In genomic region chr6:6788394-6789020, GRCh38 we compare ENCODE assay signal across 10 cellular contexts.
A peak's percentile ranks its signal among the peaks of the same experiment; 100 is the strongest.
DNase-seq lines count a peak whose midpoint lies in the region; ATAC-seq and TF ChIP-seq lines count a peak whose summit lies in the region.
"Had no signal": no experiment of that assay in that cellular context is flagged by ENCODE, and none has a peak within 500 bp of the region (broad histone marks: within the 10 kb centered on the region; RNA-seq: fewer than 3 reads in every experiment).

No MANE protein-coding gene starts in this region.

- TF ChIP-seq EP300 in SK-N-SH (IDR thresholded peaks at IDR 0.05; ENCODE audit: borderline replicate concordance in 1 of 2, low read depth in 1 of 2, low read length in 1 of 2), result no peak
- TF ChIP-seq EP300 in suprapubic skin (IDR thresholded peaks at IDR 0.05), result no peak

- no peaks in the 10 kb centered on the region for H3K27me3 ChIP-seq in SK-N-SH (ENCODE audit: insufficient read depth)
- H3K27me3 ChIP-seq in Karpas-422 (ENCODE audit: low read length), result no peaks in the 10 kb centered on the region
- no peaks in the 10 kb centered on the region for H3K27me3 ChIP-seq in suprapubic skin
- H3K27me3 ChIP-seq: BLaER1 treated with 17β-estradiol and CSF1 and Interleukin-3, amounts not matched to agents 10 nM and 100 nM had no signal

- TF ChIP-seq CTCF in SK-N-SH (IDR thresholded peaks at IDR 0.05) (peak; percentile 37; the same call in 1 of the 2 replicates), suprapubic skin (IDR thresholded peaks at IDR 0.05) (peak in 1 of 2 donors; percentile 39)

- H3K4me1 Mint-ChIP-seq in activated CD4-positive, alpha-beta memory T cell treated with anti-CD3 and anti-CD28 coated beads, Interleukin-2, amount 10 ng/mL, durations not matched to agents 7 days and 5 days, result peaks cover 27% of the 10 kb centered on the region

- H3F3A ChIP-seq in SK-N-SH (replicated peaks; ENCODE audit: insufficient read depth), result no peaks in the 10 kb centered on the region

- POLR2A ChIA-PET in SK-N-SH (lab: Yijun Ruan, JAX), result no interaction called here
- POLR2A ChIA-PET in activated CD4-positive, alpha-beta memory T cell treated with anti-CD3 and anti-CD28 coated beads, Interleukin-2, amount 10 ng/mL, durations not matched to agents 7 days and 5 days (lab: Charles Lee), result no interaction called here

- H3K9me2 ChIP-seq in SK-N-SH (no peaks in the 10 kb centered on the region), Karpas-422 (replicated peaks; ENCODE audit: insufficient read depth, low read length) (no peaks in the 10 kb centered on the region)

- H3K79me2 ChIP-seq in SK-N-SH (ENCODE audit: insufficient read depth), result no peaks in the 10 kb centered on the region
- no peaks in the 10 kb centered on the region for H3K79me2 ChIP-seq in Karpas-422 (ENCODE audit: low read length)

- ATAC-seq in SK-N-SH treated with all-trans-retinoic acid at 6 μM for 48 hours (no peak), HG02981 (IDR thresholded peaks at IDR 0.05; ENCODE audit: unreplicated experiment) (no peak), HG02885 (IDR thresholded peaks at IDR 0.05; ENCODE audit: poor library complexity, unreplicated experiment) (no peak)

- H3K9me3 ChIP-seq in SK-N-SH, result no peaks in the 10 kb centered on the region
- no peaks in the 10 kb centered on the region for H3K9me3 ChIP-seq in Karpas-422 (ENCODE audit: low read length)
- no peaks in the 10 kb centered on the region for H3K9me3 ChIP-seq in suprapubic skin
- H3K9me3 ChIP-seq: BLaER1 treated with 17β-estradiol and CSF1 and Interleukin-3, amounts not matched to agents 10 nM and 100 nM had no signal

- H3K36me3 ChIP-seq in SK-N-SH (replicated peaks in 1 of 2; ENCODE audit: control insufficient read depth in 1 of 2, insufficient read depth in 2 of 2, low read length in 1 of 2) (no peaks in the 10 kb centered on the region), Karpas-422 (ENCODE audit: insufficient read depth, low read length) (no peaks in the 10 kb centered on the region), suprapubic skin (no peaks in the 10 kb centered on the region)
- H3K36me3 ChIP-seq: BLaER1 treated with 17β-estradiol and CSF1 and Interleukin-3, amounts not matched to agents 10 nM and 100 nM had no signal

- 0 out of 2 replicates have a peak, but pooled peaks have one; percentile 11 for TF ChIP-seq RAD21 in SK-N-SH (IDR thresholded peaks at IDR 0.05; ENCODE audit: low read length)

- no peak overlapping the region for H3K4me3 Mint-ChIP-seq in activated CD4-positive, alpha-beta memory T cell treated with anti-CD3 and anti-CD28 coated beads, Interleukin-2, amount 10 ng/mL, durations not matched to agents 7 days and 5 days
- H3K4me3 Mint-ChIP-seq: natural killer cell treated with Interleukin-12 subunit alpha and Interleukin-12 subunit beta and Interleukin-15 and Interleukin-18, amount 100 ng/mL, for 72 hours had no signal

- H3K27me3 Mint-ChIP-seq in activated CD4-positive, alpha-beta memory T cell treated with anti-CD3 and anti-CD28 coated beads, Interleukin-2, amount 10 ng/mL, durations not matched to agents 7 days and 5 days, result peaks cover 3% of the 10 kb centered on the region

- WGBS in SK-N-SH (ENCODE audit: low lambda C conversion rate), result 39% methylated on average over 4 of the region's 4 CpGs
- WGBS in suprapubic skin, result 67% methylated on average over 4 of the region's 4 CpGs

- no peak overlapping the region for H3K4me2 ChIP-seq in SK-N-SH
- H3K4me2 ChIP-seq in Karpas-422 (ENCODE audit: low read depth, low read length, poor library complexity, severe bottlenecking), result no peak overlapping the region

- H3K36me3 Mint-ChIP-seq in activated CD4-positive, alpha-beta memory T cell treated with anti-CD3 and anti-CD28 coated beads, Interleukin-2, amount 10 ng/mL, durations not matched to agents 7 days and 5 days (ENCODE audit: low read depth), result no peaks in the 10 kb centered on the region
- H3K36me3 Mint-ChIP-seq: natural killer cell treated with Interleukin-12 subunit alpha and Interleukin-12 subunit beta and Interleukin-15 and Interleukin-18, amount 100 ng/mL, for 72 hours had no signal

- H3K27ac ChIP-seq in SK-N-SH (ENCODE audit: low read depth in 2 of 2, low read length in 1 of 2), result no peak overlapping the region
- no peak overlapping the region for H3K27ac ChIP-seq in Karpas-422 (ENCODE audit: low read length)
- no peak overlapping the region for H3K27ac ChIP-seq in suprapubic skin

- TF ChIP-seq POLR2A in suprapubic skin (IDR thresholded peaks at IDR 0.05), result no peak

- CTCF ChIA-PET in SK-N-SH (lab: Yijun Ruan, JAX), result no interaction called here
- CTCF ChIA-PET in activated CD4-positive, alpha-beta memory T cell treated with anti-CD3 and anti-CD28 coated beads, Interleukin-2, amount 10 ng/mL, durations not matched to agents 7 days and 5 days (lab: Charles Lee), result interaction anchor here (0.8 to 1.8 kb wide), 7 partner anchors 9 to 463 kb away, joined by 3 to 7 read pairs (median 4); no protein-coding TSS in a partner anchor

- DNase-seq in SK-N-SH (no peak), Karpas-422 (peak; percentile 77), lung microvascular endothelial cell (ENCODE audit: low read depth in 2 of 2) (peak; percentile 48 to 53), suprapubic skin (ENCODE audit: low spot score in 2 of 2) (no peak)
- peak; percentile 34 for DNase-seq in activated CD4-positive, alpha-beta memory T cell treated with anti-CD3 and anti-CD28 coated beads, Interleukin-2, amount 10 ng/mL, durations not matched to agents 7 days and 5 days

- no peak overlapping the region for H3K27ac Mint-ChIP-seq in activated CD4-positive, alpha-beta memory T cell treated with anti-CD3 and anti-CD28 coated beads, Interleukin-2, amount 10 ng/mL, durations not matched to agents 7 days and 5 days
- H3K27ac Mint-ChIP-seq: natural killer cell treated with Interleukin-12 subunit alpha and Interleukin-12 subunit beta and Interleukin-15 and Interleukin-18, amount 100 ng/mL, for 72 hours had no signal

- H3K4me3 ChIP-seq in SK-N-SH (ENCODE audit: low read depth in 2 of 2, low read length in 1 of 2) (no peak overlapping the region), Karpas-422 (ENCODE audit: low read length) (no peak overlapping the region), suprapubic skin (no peak overlapping the region)
- H3K4me3 ChIP-seq: BLaER1 treated with 17β-estradiol and CSF1 and Interleukin-3, amounts not matched to agents 10 nM and 100 nM had no signal

- H4K20me1 ChIP-seq in SK-N-SH (ENCODE audit: insufficient read depth), result no peaks in the 10 kb centered on the region
- no peaks in the 10 kb centered on the region for H4K20me1 ChIP-seq in Karpas-422 (ENCODE audit: insufficient read depth, low read depth, low read length)
- H4K20me1 ChIP-seq: BLaER1 treated with 17β-estradiol and CSF1 and Interleukin-3, amounts not matched to agents 10 nM and 100 nM had no signal

- H3K9me3 Mint-ChIP-seq in activated CD4-positive, alpha-beta memory T cell treated with anti-CD3 and anti-CD28 coated beads, Interleukin-2, amount 10 ng/mL, durations not matched to agents 7 days and 5 days, result no peaks in the 10 kb centered on the region
- H3K9me3 Mint-ChIP-seq: natural killer cell treated with Interleukin-12 subunit alpha and Interleukin-12 subunit beta and Interleukin-15 and Interleukin-18, amount 100 ng/mL, for 72 hours had no signal

- H2AFZ ChIP-seq in SK-N-SH (ENCODE audit: low read depth), result no peak overlapping the region
- H2AFZ ChIP-seq in Karpas-422 (ENCODE audit: low read length), result no peak overlapping the region

- H3K4me1 ChIP-seq in SK-N-SH (ENCODE audit: control insufficient read depth in 1 of 2, insufficient read depth in 2 of 2, low read depth in 1 of 2, low read length in 1 of 2) (no peaks in the 10 kb centered on the region), Karpas-422 (ENCODE audit: low read length) (no peaks in the 10 kb centered on the region), suprapubic skin (no peaks in the 10 kb centered on the region)

- H3K9ac ChIP-seq in SK-N-SH (no peak overlapping the region), Karpas-422 (ENCODE audit: low read length) (no peak overlapping the region)
- H3K9ac ChIP-seq: BLaER1 treated with 17β-estradiol and CSF1 and Interleukin-3, amounts not matched to agents 10 nM and 100 nM had no signal

TF ChIP-seq in SK-N-SH, 30 proteins besides CTCF, POLR2A, EP300 and RAD21 (continues in another document):
- TF ChIP-seq, protein P1, sequence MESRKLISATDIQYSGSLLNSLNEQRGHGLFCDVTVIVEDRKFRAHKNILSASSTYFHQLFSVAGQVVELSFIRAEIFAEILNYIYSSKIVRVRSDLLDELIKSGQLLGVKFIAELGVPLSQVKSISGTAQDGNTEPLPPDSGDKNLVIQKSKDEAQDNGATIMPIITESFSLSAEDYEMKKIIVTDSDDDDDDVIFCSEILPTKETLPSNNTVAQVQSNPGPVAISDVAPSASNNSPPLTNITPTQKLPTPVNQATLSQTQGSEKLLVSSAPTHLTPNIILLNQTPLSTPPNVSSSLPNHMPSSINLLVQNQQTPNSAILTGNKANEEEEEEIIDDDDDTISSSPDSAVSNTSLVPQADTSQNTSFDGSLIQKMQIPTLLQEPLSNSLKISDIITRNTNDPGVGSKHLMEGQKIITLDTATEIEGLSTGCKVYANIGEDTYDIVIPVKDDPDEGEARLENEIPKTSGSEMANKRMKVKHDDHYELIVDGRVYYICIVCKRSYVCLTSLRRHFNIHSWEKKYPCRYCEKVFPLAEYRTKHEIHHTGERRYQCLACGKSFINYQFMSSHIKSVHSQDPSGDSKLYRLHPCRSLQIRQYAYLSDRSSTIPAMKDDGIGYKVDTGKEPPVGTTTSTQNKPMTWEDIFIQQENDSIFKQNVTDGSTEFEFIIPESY (IDR thresholded peaks at IDR 0.05; ENCODE audit: borderline replicate concordance, low read depth), result no peak
- TF ChIP-seq MEF2A (IDR thresholded peaks at IDR 0.05; ENCODE audit: borderline replicate concordance, low read depth) (no peak), MXI1 (IDR thresholded peaks at IDR 0.05; ENCODE audit: low read depth, low read length) (no peak)

TF ChIP-seq in SK-N-SH treated with all-trans-retinoic acid at 6 μM for 48 hours, 23 proteins besides CTCF, POLR2A, EP300 and RAD21 (continues in another document):
- TF ChIP-seq ESRRG (CRISPR knock-in tag; IDR thresholded peaks at IDR 0.05), result no peak
- no peak for TF ChIP-seq TCF4 (CRISPR knock-in tag; IDR thresholded peaks at IDR 0.05; ENCODE audit: borderline replicate concordance)
- no peak for TF ChIP-seq ZNF70 (CRISPR knock-in tag; IDR thresholded peaks at IDR 0.05)
- no peak for TF ChIP-seq ZFP3 (CRISPR knock-in tag; IDR thresholded peaks at IDR 0.05)
- TF ChIP-seq OSR1 (CRISPR knock-in tag; IDR thresholded peaks at IDR 0.05), result no peak
- TF ChIP-seq TOX (CRISPR knock-in tag; IDR thresholded peaks at IDR 0.05; ENCODE audit: borderline replicate concordance), result no peak

Comparison
In these comparisons a context has a peak if more than half of its experiments do, and no peak if none do; other contexts are left out.
1. DNase-seq: peak in Karpas-422 (single experiment), activated CD4-positive, alpha-beta memory T cell treated with anti-CD3 and anti-CD28 coated beads, Interleukin-2, amount 10 ng/mL, durations not matched to agents 7 days and 5 days (single experiment) and lung microvascular endothelial cell (2 of 2); none in SK-N-SH (single experiment) and suprapubic skin (0 of 2).